In genomic region chr15:25880877-25881276, GRCh38 we compare ENCODE assay signal across 1 cellular context.
A peak's percentile ranks its signal among the peaks of the same experiment; 100 is the strongest.
TF ChIP-seq lines count a peak whose summit lies in the region.

No MANE protein-coding gene starts in this region.

TF ChIP-seq in HepG2, 621 proteins besides CTCF, POLR2A, EP300 and RAD21 (continued from another document):
- 0 out of 2 replicates have a peak, but pooled peaks have one; percentile 16 for TF ChIP-seq ARID5B (CRISPR knock-in tag; IDR thresholded peaks at IDR 0.05)
- TF ChIP-seq HNF4A (CRISPR knock-in tag; IDR thresholded peaks at IDR 0.05): peak; percentile 40; the same call in 1 of the 2 replicates
